Comparison of ENCODE assay signal across 1 cellular context in genomic region chr2:46058140-46058539, GRCh38.
TF ChIP-seq lines count a peak whose summit lies in the region.

No MANE protein-coding gene starts in this region.

TF ChIP-seq in IMR-90, 13 proteins besides CTCF, POLR2A, EP300 and RAD21 (continued from another document):
- TF ChIP-seq MAFK (IDR thresholded peaks at IDR 0.05; ENCODE audit: low read depth, low read length) (no peak), ELK1 (IDR thresholded peaks at IDR 0.05; ENCODE audit: borderline replicate concordance, low read depth, low read length) (no peak), MAZ (IDR thresholded peaks at IDR 0.05; ENCODE audit: borderline replicate concordance, low read depth, low read length) (no peak), SMC3 (IDR thresholded peaks at IDR 0.05; ENCODE audit: low read depth, low read length) (no peak), CHD1 (IDR thresholded peaks at IDR 0.05; ENCODE audit: low read depth, low read length) (no peak)
- TF ChIP-seq, protein P1, sequence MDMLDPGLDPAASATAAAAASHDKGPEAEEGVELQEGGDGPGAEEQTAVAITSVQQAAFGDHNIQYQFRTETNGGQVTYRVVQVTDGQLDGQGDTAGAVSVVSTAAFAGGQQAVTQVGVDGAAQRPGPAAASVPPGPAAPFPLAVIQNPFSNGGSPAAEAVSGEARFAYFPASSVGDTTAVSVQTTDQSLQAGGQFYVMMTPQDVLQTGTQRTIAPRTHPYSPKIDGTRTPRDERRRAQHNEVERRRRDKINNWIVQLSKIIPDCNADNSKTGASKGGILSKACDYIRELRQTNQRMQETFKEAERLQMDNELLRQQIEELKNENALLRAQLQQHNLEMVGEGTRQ (IDR thresholded peaks at IDR 0.05; ENCODE audit: low read depth, low read length) = no peak
TF ChIP-seq in IMR-90: peak in this region for 0.
